ENCODE assay signal across 13 cellular contexts in genomic region chr5:73822989-73823339, GRCh38.
DNase-seq lines count a peak whose midpoint lies in the region; ATAC-seq, FAIRE-seq and TF ChIP-seq lines count a peak whose summit lies in the region.
"Had no signal": no experiment of that assay in that cellular context is flagged by ENCODE, and none has a peak within 500 bp of the region (broad histone marks: within the 10 kb centered on the region; RNA-seq: fewer than 3 reads in every experiment).

No MANE protein-coding gene starts in this region.

- H3K79me2 ChIP-seq in HepG2 (ENCODE audit: insufficient read depth, low read length), result peaks cover 88% of the 10 kb centered on the region
- H3K79me2 ChIP-seq: parathyroid adenoma had no signal

- H3K36me3 Mint-ChIP-seq in natural killer cell, result no peaks in the 10 kb centered on the region

- no peak overlapping the region for H2AFZ ChIP-seq in HepG2 (ENCODE audit: low read length)
- H2AFZ ChIP-seq: parathyroid adenoma had no signal

- no peaks in the 10 kb centered on the region for H3K27me3 ChIP-seq in HepG2 (ENCODE audit: control insufficient read depth in 1 of 2, insufficient read depth in 2 of 2, low read length in 2 of 2)

- peak overlapping the region; percentile 65 for H3K9ac ChIP-seq in HepG2 (ENCODE audit: insufficient read depth, low read depth, low read length)
- H3K9ac ChIP-seq: parathyroid adenoma had no signal

- POLR2A ChIA-PET in HepG2 (lab: Yijun Ruan, JAX), result interaction anchor here (0.7 to 3.4 kb wide), 8 partner anchors 8 to 818 kb away, joined by 3 to 45 read pairs (median 4); partner anchors contain the start of genes ARHGEF28 and ENC1

- peak; percentile 47 for FAIRE-seq in HepG2 (lab: Jason Lieb, UNC)
- FAIRE-seq: HTR-8/SVneo had no signal

- in situ Hi-C loops in ACHN (cut with HindIII; ENCODE audit: low pct_ligation_motif_present, low pct_unique_long_range_greater_than_20kb, low sequenced_read_pairs) (no loop called here), HepG2 (cut with HindIII; ENCODE audit: extremely low pct_ligation_motif_present, low pct_unique_long_range_greater_than_20kb) (no loop called here)

- H3K27ac Mint-ChIP-seq in natural killer cell, result no peak overlapping the region

- no peak for TF ChIP-seq POLR2A in HepG2 (IDR thresholded peaks at IDR 0.05; ENCODE audit: insufficient read depth in 1 of 2, low read depth in 2 of 2, low read length in 2 of 2)

- TF ChIP-seq EP300 in HepG2 (IDR thresholded peaks at IDR 0.05; ENCODE audit: low read depth in 2 of 2, low read length in 2 of 2) (peak in 1 of 2 experiments; percentile 50; a peak in 2 of 4 replicates), HepG2 (CRISPR knock-in tag; IDR thresholded peaks at IDR 0.05; ENCODE audit: borderline replicate concordance) (no peak)

- peak overlapping the region in 2 of 3 experiments; percentile 37 to 41; a peak in 2 of 6 replicates for H3K4me3 ChIP-seq in HepG2 (replicated peaks in 1 of 3; ENCODE audit: insufficient read depth in 1 of 3, low read depth in 2 of 3, low read length in 3 of 3)
- H3K4me3 ChIP-seq: left ventricle myocardium inferior had no signal

- H4K20me1 ChIP-seq in HepG2 (ENCODE audit: insufficient read depth, low read length), result no peaks in the 10 kb centered on the region

- no peak for TF ChIP-seq RAD21 in HepG2 (CRISPR knock-in tag; IDR thresholded peaks at IDR 0.05)

- peak; percentile 43 for DNase-seq in ACHN
- DNase-seq in NCI-H1105 (lab: John Stamatoyannopoulos, UW), result peak; percentile 5
- peak; percentile 34 for DNase-seq in astrocyte of the hippocampus (ENCODE audit: low read depth, low spot score)
- DNase-seq in HepG2 (ENCODE audit: low spot score), result peak; percentile 85
- no peak for DNase-seq in NCI-H187 (lab: John Stamatoyannopoulos, UW)
- no peak for DNase-seq in natural killer cell
- DNase-seq: left ventricle myocardium inferior; SHP77 treated with DMSO at 0.1 percent for 48 hours; stimulated activated CD4-positive, alpha-beta T cell treated with anti-CD3 and anti-CD28 coated beads, Interleukin-4, amount 100 ng/mL, for 24 hours had no signal

- intact Hi-C loops in HepG2 (cut with micrococcal nuclease; ENCODE audit: unreplicated experiment) (loop anchor here (5.0 kb wide), 1 partner anchor 34 kb away; no protein-coding TSS in a partner anchor), natural killer cell (cut with micrococcal nuclease) (no loop called here)

- peak; percentile 77 for ATAC-seq in HepG2
- ATAC-seq in HG03354 (IDR thresholded peaks at IDR 0.05; ENCODE audit: poor library complexity, severe bottlenecking, unreplicated experiment), result no peak
- ATAC-seq in HG03457 (IDR thresholded peaks at IDR 0.05; ENCODE audit: unreplicated experiment), result no peak
- ATAC-seq in natural killer cell, result no peak

- H3K4me1 ChIP-seq in HepG2 (ENCODE audit: insufficient read depth, low read length), result peaks cover 92% of the 10 kb centered on the region
- H3K4me1 ChIP-seq: left ventricle myocardium inferior, parathyroid adenoma had no signal

- H3K27me3 Mint-ChIP-seq in natural killer cell (ENCODE audit: low read depth in 2 of 2), result peaks cover 0 to 3% of the 10 kb centered on the region in 2 donors

- no peaks in the 10 kb centered on the region for H3K4me1 Mint-ChIP-seq in natural killer cell

- CTCF ChIA-PET in HepG2 (lab: Yijun Ruan, JAX; ENCODE audit: low intra/inter-chr PET ratio, low total read pairs), result no interaction called here

- H3K9me3 Mint-ChIP-seq in natural killer cell, result no peaks in the 10 kb centered on the region

- H3K4me2 ChIP-seq in HepG2 (ENCODE audit: low read depth, low read length), result peak overlapping the region; percentile 65

- H3K36me3 ChIP-seq in HepG2 (replicated peaks in 1 of 2; ENCODE audit: control insufficient read depth in 1 of 2, insufficient read depth in 2 of 2, low read length in 2 of 2), result peaks cover 6 to 32% of the 10 kb centered on the region in 2 experiments
- H3K36me3 ChIP-seq: left ventricle myocardium inferior had no signal

- H3K9me3 ChIP-seq in HepG2 (ENCODE audit: low read length), result no peaks in the 10 kb centered on the region
- H3K9me3 ChIP-seq: left ventricle myocardium inferior had no signal

- peak overlapping the region; percentile 83 for H3K27ac ChIP-seq in HepG2 (ENCODE audit: extremely low read length, insufficient read depth, low read length)
- H3K27ac ChIP-seq: left ventricle myocardium inferior, parathyroid adenoma had no signal

- BruUV-seq in HepG2 (replicated peaks; lab: Mats Ljungman, UMichigan), result TSS peak; percentile 85

- no peak for TF ChIP-seq CTCF in HepG2 (CRISPR knock-in tag; IDR thresholded peaks at IDR 0.05)
- no peak for TF ChIP-seq CTCF in natural killer cell (IDR thresholded peaks at IDR 0.05)

- H3K4me3 Mint-ChIP-seq in natural killer cell, result no peak overlapping the region

- WGBS in HepG2 (ENCODE audit: low lambda C conversion rate), result 4% methylated on average over 4 of the region's 4 CpGs

TF ChIP-seq in HepG2, 621 proteins besides CTCF, POLR2A, EP300 and RAD21 (continues in another document):
- TF ChIP-seq FOSL2 (CRISPR knock-in tag; IDR thresholded peaks at IDR 0.05), result peak; percentile 85
- TF ChIP-seq FOSL1 (CRISPR knock-in tag; IDR thresholded peaks at IDR 0.05; ENCODE audit: borderline replicate concordance), result peak; percentile 34; the same call in 1 of the 2 replicates
- TF ChIP-seq, protein P1, sequence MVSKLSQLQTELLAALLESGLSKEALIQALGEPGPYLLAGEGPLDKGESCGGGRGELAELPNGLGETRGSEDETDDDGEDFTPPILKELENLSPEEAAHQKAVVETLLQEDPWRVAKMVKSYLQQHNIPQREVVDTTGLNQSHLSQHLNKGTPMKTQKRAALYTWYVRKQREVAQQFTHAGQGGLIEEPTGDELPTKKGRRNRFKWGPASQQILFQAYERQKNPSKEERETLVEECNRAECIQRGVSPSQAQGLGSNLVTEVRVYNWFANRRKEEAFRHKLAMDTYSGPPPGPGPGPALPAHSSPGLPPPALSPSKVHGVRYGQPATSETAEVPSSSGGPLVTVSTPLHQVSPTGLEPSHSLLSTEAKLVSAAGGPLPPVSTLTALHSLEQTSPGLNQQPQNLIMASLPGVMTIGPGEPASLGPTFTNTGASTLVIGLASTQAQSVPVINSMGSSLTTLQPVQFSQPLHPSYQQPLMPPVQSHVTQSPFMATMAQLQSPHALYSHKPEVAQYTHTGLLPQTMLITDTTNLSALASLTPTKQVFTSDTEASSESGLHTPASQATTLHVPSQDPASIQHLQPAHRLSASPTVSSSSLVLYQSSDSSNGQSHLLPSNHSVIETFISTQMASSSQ (IDR thresholded peaks at IDR 0.05; ENCODE audit: low read depth), result 0 out of 2 replicates have a peak, but pooled peaks have one; percentile 25
- TF ChIP-seq, protein P1 (CRISPR knock-in tag; IDR thresholded peaks at IDR 0.05; ENCODE audit: borderline replicate concordance), result no peak
- TF ChIP-seq ZNF18 (CRISPR knock-in tag; IDR thresholded peaks at IDR 0.05; ENCODE audit: insufficient replicate concordance), result peak; percentile 44
- no peak for TF ChIP-seq ZNF670 (CRISPR knock-in tag; IDR thresholded peaks at IDR 0.05; ENCODE audit: borderline replicate concordance)

Comparison
In these comparisons a context has a peak if more than half of its experiments do, and no peak if none do; other contexts are left out.
1. DNase-seq: peak in ACHN (single experiment), NCI-H1105 (single experiment), astrocyte of the hippocampus (single experiment) and HepG2 (single experiment); none in NCI-H187 (0 of 2) and natural killer cell (single experiment).